1 cellular context compared by ENCODE assay signal in genomic region chr20:23632711-23633573, GRCh38.
A peak's percentile ranks its signal among the peaks of the same experiment; 100 is the strongest.
TF ChIP-seq lines count a peak whose summit lies in the region.

No MANE protein-coding gene starts in this region.

TF ChIP-seq in HepG2, 621 proteins besides CTCF, POLR2A, EP300 and RAD21 (continues in another document):
- no peak for TF ChIP-seq FOSL1 (CRISPR knock-in tag; IDR thresholded peaks at IDR 0.05; ENCODE audit: borderline replicate concordance)
- no peak for TF ChIP-seq NONO (IDR thresholded peaks at IDR 0.05)
- peak; percentile 37; the same call in 1 of the 2 replicates for TF ChIP-seq NONO (CRISPR knock-in tag; conservative IDR thresholded peaks at IDR 0.05)
- TF ChIP-seq ZNF263 (CRISPR knock-in tag; IDR thresholded peaks at IDR 0.05), result 0 out of 2 replicates have a peak, but pooled peaks have one; percentile 10
- TF ChIP-seq TARDBP (CRISPR knock-in tag; IDR thresholded peaks at IDR 0.05), result no peak
- no peak for TF ChIP-seq CHCHD3 (CRISPR knock-in tag; IDR thresholded peaks at IDR 0.05)
- no peak for TF ChIP-seq KLF6 (CRISPR knock-in tag; IDR thresholded peaks at IDR 0.05)
- TF ChIP-seq HOXA5 (CRISPR knock-in tag; IDR thresholded peaks at IDR 0.05), result no peak
- TF ChIP-seq TERF1 (CRISPR knock-in tag; IDR thresholded peaks at IDR 0.05), result 0 out of 2 replicates have a peak, but pooled peaks have one; percentile 18
- TF ChIP-seq PRDM4 (CRISPR knock-in tag; IDR thresholded peaks at IDR 0.05; ENCODE audit: borderline replicate concordance), result no peak
- TF ChIP-seq ZNF3 (CRISPR knock-in tag; IDR thresholded peaks at IDR 0.05), result no peak
- TF ChIP-seq ZFY (CRISPR knock-in tag; IDR thresholded peaks at IDR 0.05), result no peak
- no peak for TF ChIP-seq HOXA7 (CRISPR knock-in tag; IDR thresholded peaks at IDR 0.05)
- TF ChIP-seq NCOA2 (CRISPR knock-in tag; IDR thresholded peaks at IDR 0.05), result no peak
- no peak for TF ChIP-seq JUND (CRISPR knock-in tag; IDR thresholded peaks at IDR 0.05)
- TF ChIP-seq ZNF282 (IDR thresholded peaks at IDR 0.05; ENCODE audit: partially characterized antibody), result no peak
- TF ChIP-seq ZNF326 (CRISPR knock-in tag; IDR thresholded peaks at IDR 0.05; ENCODE audit: borderline replicate concordance), result no peak
- TF ChIP-seq ZBTB21 (CRISPR knock-in tag; IDR thresholded peaks at IDR 0.05), result no peak
- TF ChIP-seq PRPF4 (IDR thresholded peaks at IDR 0.05; ENCODE audit: low read depth, low read length, poor library complexity, severe bottlenecking), result no peak
- TF ChIP-seq ZNF570 (CRISPR knock-in tag; IDR thresholded peaks at IDR 0.05; ENCODE audit: borderline replicate concordance), result no peak
- TF ChIP-seq, protein P1, sequence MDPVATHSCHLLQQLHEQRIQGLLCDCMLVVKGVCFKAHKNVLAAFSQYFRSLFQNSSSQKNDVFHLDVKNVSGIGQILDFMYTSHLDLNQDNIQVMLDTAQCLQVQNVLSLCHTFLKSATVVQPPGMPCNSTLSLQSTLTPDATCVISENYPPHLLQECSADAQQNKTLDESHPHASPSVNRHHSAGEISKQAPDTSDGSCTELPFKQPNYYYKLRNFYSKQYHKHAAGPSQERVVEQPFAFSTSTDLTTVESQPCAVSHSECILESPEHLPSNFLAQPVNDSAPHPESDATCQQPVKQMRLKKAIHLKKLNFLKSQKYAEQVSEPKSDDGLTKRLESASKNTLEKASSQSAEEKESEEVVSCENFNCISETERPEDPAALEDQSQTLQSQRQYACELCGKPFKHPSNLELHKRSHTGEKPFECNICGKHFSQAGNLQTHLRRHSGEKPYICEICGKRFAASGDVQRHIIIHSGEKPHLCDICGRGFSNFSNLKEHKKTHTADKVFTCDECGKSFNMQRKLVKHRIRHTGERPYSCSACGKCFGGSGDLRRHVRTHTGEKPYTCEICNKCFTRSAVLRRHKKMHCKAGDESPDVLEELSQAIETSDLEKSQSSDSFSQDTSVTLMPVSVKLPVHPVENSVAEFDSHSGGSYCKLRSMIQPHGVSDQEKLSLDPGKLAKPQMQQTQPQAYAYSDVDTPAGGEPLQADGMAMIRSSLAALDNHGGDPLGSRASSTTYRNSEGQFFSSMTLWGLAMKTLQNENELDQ (CRISPR knock-in tag; IDR thresholded peaks at IDR 0.05; ENCODE audit: borderline replicate concordance), result no peak
- TF ChIP-seq AGO2 (optimal IDR thresholded peaks at IDR 0.05; ENCODE audit: low read depth, low read length), result peak; percentile 88
- no peak for TF ChIP-seq TMF1 (CRISPR knock-in tag; IDR thresholded peaks at IDR 0.05; ENCODE audit: low read depth)
- TF ChIP-seq, protein P2, sequence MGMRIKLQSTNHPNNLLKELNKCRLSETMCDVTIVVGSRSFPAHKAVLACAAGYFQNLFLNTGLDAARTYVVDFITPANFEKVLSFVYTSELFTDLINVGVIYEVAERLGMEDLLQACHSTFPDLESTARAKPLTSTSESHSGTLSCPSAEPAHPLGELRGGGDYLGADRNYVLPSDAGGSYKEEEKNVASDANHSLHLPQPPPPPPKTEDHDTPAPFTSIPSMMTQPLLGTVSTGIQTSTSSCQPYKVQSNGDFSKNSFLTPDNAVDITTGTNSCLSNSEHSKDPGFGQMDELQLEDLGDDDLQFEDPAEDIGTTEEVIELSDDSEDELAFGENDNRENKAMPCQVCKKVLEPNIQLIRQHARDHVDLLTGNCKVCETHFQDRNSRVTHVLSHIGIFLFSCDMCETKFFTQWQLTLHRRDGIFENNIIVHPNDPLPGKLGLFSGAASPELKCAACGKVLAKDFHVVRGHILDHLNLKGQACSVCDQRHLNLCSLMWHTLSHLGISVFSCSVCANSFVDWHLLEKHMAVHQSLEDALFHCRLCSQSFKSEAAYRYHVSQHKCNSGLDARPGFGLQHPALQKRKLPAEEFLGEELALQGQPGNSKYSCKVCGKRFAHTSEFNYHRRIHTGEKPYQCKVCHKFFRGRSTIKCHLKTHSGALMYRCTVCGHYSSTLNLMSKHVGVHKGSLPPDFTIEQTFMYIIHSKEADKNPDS (CRISPR knock-in tag; IDR thresholded peaks at IDR 0.05), result no peak
- TF ChIP-seq ZNF292 (CRISPR knock-in tag; IDR thresholded peaks at IDR 0.05; ENCODE audit: borderline replicate concordance, low read depth), result peak; percentile 28; the same call in 1 of the 2 replicates
- TF ChIP-seq SMAD9 (CRISPR knock-in tag; IDR thresholded peaks at IDR 0.05), result no peak
- TF ChIP-seq POLR2G (IDR thresholded peaks at IDR 0.05; ENCODE audit: low read depth, low read length), result peak; percentile 17
- no peak for TF ChIP-seq NAIF1 (CRISPR knock-in tag; IDR thresholded peaks at IDR 0.05; ENCODE audit: borderline replicate concordance)
- no peak for TF ChIP-seq GATA4 (IDR thresholded peaks at IDR 0.05; ENCODE audit: borderline replicate concordance, low read depth)
- TF ChIP-seq, protein P3, sequence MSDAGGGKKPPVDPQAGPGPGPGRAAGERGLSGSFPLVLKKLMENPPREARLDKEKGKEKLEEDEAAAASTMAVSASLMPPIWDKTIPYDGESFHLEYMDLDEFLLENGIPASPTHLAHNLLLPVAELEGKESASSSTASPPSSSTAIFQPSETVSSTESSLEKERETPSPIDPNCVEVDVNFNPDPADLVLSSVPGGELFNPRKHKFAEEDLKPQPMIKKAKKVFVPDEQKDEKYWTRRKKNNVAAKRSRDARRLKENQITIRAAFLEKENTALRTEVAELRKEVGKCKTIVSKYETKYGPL (CRISPR knock-in tag; IDR thresholded peaks at IDR 0.05), result no peak
- TF ChIP-seq ZNF17 (CRISPR knock-in tag; IDR thresholded peaks at IDR 0.05), result no peak
- TF ChIP-seq BORCS8-MEF2B (CRISPR knock-in tag; IDR thresholded peaks at IDR 0.05), result no peak; the same call in 1 of the 2 replicates
- TF ChIP-seq, protein P4, sequence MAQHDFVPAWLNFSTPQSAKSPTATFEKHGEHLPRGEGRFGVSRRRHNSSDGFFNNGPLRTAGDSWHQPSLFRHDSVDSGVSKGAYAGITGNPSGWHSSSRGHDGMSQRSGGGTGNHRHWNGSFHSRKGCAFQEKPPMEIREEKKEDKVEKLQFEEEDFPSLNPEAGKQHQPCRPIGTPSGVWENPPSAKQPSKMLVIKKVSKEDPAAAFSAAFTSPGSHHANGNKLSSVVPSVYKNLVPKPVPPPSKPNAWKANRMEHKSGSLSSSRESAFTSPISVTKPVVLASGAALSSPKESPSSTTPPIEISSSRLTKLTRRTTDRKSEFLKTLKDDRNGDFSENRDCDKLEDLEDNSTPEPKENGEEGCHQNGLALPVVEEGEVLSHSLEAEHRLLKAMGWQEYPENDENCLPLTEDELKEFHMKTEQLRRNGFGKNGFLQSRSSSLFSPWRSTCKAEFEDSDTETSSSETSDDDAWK (CRISPR knock-in tag; IDR thresholded peaks at IDR 0.05), result no peak
- TF ChIP-seq RXRB (CRISPR knock-in tag; IDR thresholded peaks at IDR 0.05; ENCODE audit: borderline replicate concordance), result no peak
- no peak for TF ChIP-seq FUBP1 (CRISPR knock-in tag; IDR thresholded peaks at IDR 0.05; ENCODE audit: borderline replicate concordance)
- TF ChIP-seq ZNF33A (CRISPR knock-in tag; IDR thresholded peaks at IDR 0.05; ENCODE audit: borderline replicate concordance), result no peak
- TF ChIP-seq KAT7 (CRISPR knock-in tag; IDR thresholded peaks at IDR 0.05; ENCODE audit: borderline replicate concordance), result no peak
- TF ChIP-seq DMAP1 (CRISPR knock-in tag; IDR thresholded peaks at IDR 0.05), result no peak
- no peak for TF ChIP-seq ZNF660 (CRISPR knock-in tag; IDR thresholded peaks at IDR 0.05; ENCODE audit: borderline replicate concordance, low read depth)
- TF ChIP-seq KLF9 (CRISPR knock-in tag; IDR thresholded peaks at IDR 0.05; ENCODE audit: low read depth), result no peak
- TF ChIP-seq RARG (CRISPR knock-in tag; IDR thresholded peaks at IDR 0.05; ENCODE audit: low read depth), result no peak
- no peak for TF ChIP-seq TRIM24 (CRISPR knock-in tag; IDR thresholded peaks at IDR 0.05)
- TF ChIP-seq, protein P5, sequence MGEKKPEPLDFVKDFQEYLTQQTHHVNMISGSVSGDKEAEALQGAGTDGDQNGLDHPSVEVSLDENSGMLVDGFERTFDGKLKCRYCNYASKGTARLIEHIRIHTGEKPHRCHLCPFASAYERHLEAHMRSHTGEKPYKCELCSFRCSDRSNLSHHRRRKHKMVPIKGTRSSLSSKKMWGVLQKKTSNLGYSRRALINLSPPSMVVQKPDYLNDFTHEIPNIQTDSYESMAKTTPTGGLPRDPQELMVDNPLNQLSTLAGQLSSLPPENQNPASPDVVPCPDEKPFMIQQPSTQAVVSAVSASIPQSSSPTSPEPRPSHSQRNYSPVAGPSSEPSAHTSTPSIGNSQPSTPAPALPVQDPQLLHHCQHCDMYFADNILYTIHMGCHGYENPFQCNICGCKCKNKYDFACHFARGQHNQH (CRISPR knock-in tag; IDR thresholded peaks at IDR 0.05), result no peak
- TF ChIP-seq ZNF501 (CRISPR knock-in tag; IDR thresholded peaks at IDR 0.05), result no peak
- no peak for TF ChIP-seq ZNF75D (CRISPR knock-in tag; IDR thresholded peaks at IDR 0.05; ENCODE audit: borderline replicate concordance)
- TF ChIP-seq ZC3H13 (CRISPR knock-in tag; IDR thresholded peaks at IDR 0.05), result peak; percentile 88
- TF ChIP-seq U2AF1 (optimal IDR thresholded peaks at IDR 0.05; ENCODE audit: low read depth, low read length), result peak; percentile 35
- TF ChIP-seq ZNF841 (CRISPR knock-in tag; IDR thresholded peaks at IDR 0.05; ENCODE audit: borderline replicate concordance), result no peak
- TF ChIP-seq U2AF2 (IDR thresholded peaks at IDR 0.05; ENCODE audit: low read depth, low read length), result no peak
- no peak for TF ChIP-seq ZNF768 (CRISPR knock-in tag; IDR thresholded peaks at IDR 0.05)
- TF ChIP-seq, protein P6, sequence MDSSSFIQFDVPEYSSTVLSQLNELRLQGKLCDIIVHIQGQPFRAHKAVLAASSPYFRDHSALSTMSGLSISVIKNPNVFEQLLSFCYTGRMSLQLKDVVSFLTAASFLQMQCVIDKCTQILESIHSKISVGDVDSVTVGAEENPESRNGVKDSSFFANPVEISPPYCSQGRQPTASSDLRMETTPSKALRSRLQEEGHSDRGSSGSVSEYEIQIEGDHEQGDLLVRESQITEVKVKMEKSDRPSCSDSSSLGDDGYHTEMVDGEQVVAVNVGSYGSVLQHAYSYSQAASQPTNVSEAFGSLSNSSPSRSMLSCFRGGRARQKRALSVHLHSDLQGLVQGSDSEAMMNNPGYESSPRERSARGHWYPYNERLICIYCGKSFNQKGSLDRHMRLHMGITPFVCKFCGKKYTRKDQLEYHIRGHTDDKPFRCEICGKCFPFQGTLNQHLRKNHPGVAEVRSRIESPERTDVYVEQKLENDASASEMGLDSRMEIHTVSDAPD (CRISPR knock-in tag; IDR thresholded peaks at IDR 0.05), result no peak
- TF ChIP-seq ZNF770 (CRISPR knock-in tag; IDR thresholded peaks at IDR 0.05), result no peak
- TF ChIP-seq, protein P7, sequence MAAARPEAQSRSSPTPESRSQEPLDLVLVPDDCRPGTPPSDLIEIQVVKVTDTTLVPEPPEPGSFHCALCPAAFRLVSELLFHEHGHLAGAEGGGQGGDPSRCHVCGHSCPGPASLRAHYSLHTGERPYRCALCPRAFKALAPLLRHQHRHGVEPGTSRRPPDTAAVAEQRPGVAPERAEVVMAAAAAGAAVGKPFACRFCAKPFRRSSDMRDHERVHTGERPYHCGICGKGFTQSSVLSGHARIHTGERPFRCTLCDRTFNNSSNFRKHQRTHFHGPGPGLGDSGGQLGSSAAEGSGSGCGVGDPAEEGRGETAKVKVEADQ (CRISPR knock-in tag; IDR thresholded peaks at IDR 0.05; ENCODE audit: borderline replicate concordance), result no peak
- TF ChIP-seq KLF13 (CRISPR knock-in tag; IDR thresholded peaks at IDR 0.05), result no peak
